ENCODE assay signal across 9 cellular contexts in genomic region chr14:100850841-100851585, GRCh38. TPM values are rescaled to one million over a fixed set of nuclear protein-coding genes. Genes with fewer than 3 reads are reported as not detected.
DNase-seq lines count a peak whose midpoint lies in the region; ATAC-seq and TF ChIP-seq lines count a peak whose summit lies in the region.
"Had no signal": no experiment of that assay in that cellular context is flagged by ENCODE, and none has a peak within 500 bp of the region (broad histone marks: within the 10 kb centered on the region; RNA-seq: fewer than 3 reads in every experiment).

No MANE protein-coding gene starts in this region.

- no peak for TF ChIP-seq EP300 in suprapubic skin (IDR thresholded peaks at IDR 0.05)

- no peak overlapping the region for H4K8ac ChIP-seq in H9 (replicated peaks; ENCODE audit: insufficient read length, low read depth, low read length)

- H3K27me3 ChIP-seq in H9 (ENCODE audit: insufficient read depth, low read length) (no peaks in the 10 kb centered on the region), suprapubic skin (peaks cover 2% of the 10 kb centered on the region)

- H3K14ac ChIP-seq in H9 (ENCODE audit: insufficient read depth, low read length), result no peak overlapping the region

- H2BK15ac ChIP-seq in H9 (ENCODE audit: low read depth, low read length), result no peak overlapping the region

- H4K5ac ChIP-seq in H9 (ENCODE audit: insufficient read length, low read depth, low read length), result no peak overlapping the region

- no peak overlapping the region for H3T11ph ChIP-seq in H9 (ENCODE audit: low read length)

- no peak overlapping the region for H3K27ac Mint-ChIP-seq in H9
- H3K27ac Mint-ChIP-seq in natural killer cell treated with Interleukin-12 subunit alpha and Interleukin-12 subunit beta and Interleukin-15 and Interleukin-18, amount 100 ng/mL, for 72 hours, result no peak overlapping the region

- no peaks in the 10 kb centered on the region for H4K20me1 ChIP-seq in H9 (ENCODE audit: control insufficient read depth, insufficient read depth, insufficient read length)

- H2BK12ac ChIP-seq in H9 (ENCODE audit: insufficient read length, low read depth, low read length), result no peak overlapping the region

- no peak overlapping the region for H3K4me2 ChIP-seq in H9 (ENCODE audit: insufficient read depth, insufficient read length, low read length)

- no peak overlapping the region for H3K4me3 ChIP-seq in suprapubic skin

- no peaks in the 10 kb centered on the region for H3K79me2 ChIP-seq in H9 (ENCODE audit: insufficient read depth, low read length)

- H2AFZ ChIP-seq in H9 (ENCODE audit: low read length), result no peak overlapping the region

- H3K9me3 Mint-ChIP-seq in H9, result no peaks in the 10 kb centered on the region
- H3K9me3 Mint-ChIP-seq in natural killer cell treated with Interleukin-12 subunit alpha and Interleukin-12 subunit beta and Interleukin-15 and Interleukin-18, amount 100 ng/mL, for 72 hours, result no peaks in the 10 kb centered on the region

- no peaks in the 10 kb centered on the region for H3K36me3 Mint-ChIP-seq in H9 (ENCODE audit: insufficient read depth in 1 of 3, low read depth in 3 of 3)
- no peaks in the 10 kb centered on the region for H3K36me3 Mint-ChIP-seq in natural killer cell treated with Interleukin-12 subunit alpha and Interleukin-12 subunit beta and Interleukin-15 and Interleukin-18, amount 100 ng/mL, for 72 hours

- H3K4ac ChIP-seq in H9 (ENCODE audit: low read depth, low read length), result no peak overlapping the region

- H3K23me2 ChIP-seq in H9 (ENCODE audit: insufficient read length, low read depth, low read length, poor library complexity, severe bottlenecking), result no peaks in the 10 kb centered on the region

- no peak overlapping the region for H4K91ac ChIP-seq in H9 (ENCODE audit: insufficient read length, low read depth, low read length)

- H2BK5ac ChIP-seq in H9 (ENCODE audit: insufficient read length, low read length), result no peak overlapping the region

- H3K56ac ChIP-seq in H9 (ENCODE audit: insufficient read length, low read depth, low read length), result no peak overlapping the region

- H3K4me1 Mint-ChIP-seq in H9, result peaks cover 0 to 4% of the 10 kb centered on the region in 2 experiments; a peak in 1 of 4 replicates
- no peaks in the 10 kb centered on the region for H3K4me1 Mint-ChIP-seq in natural killer cell treated with Interleukin-12 subunit alpha and Interleukin-12 subunit beta and Interleukin-15 and Interleukin-18, amount 100 ng/mL, for 72 hours (ENCODE audit: low read depth in 2 of 2)

- no peak overlapping the region for H2AK5ac ChIP-seq in H9 (ENCODE audit: insufficient read length, low read length)

- H3K27ac ChIP-seq in H9 (ENCODE audit: insufficient read length, low read depth, low read length) (no peak overlapping the region), suprapubic skin (no peak overlapping the region)

- H3K23ac ChIP-seq in H9 (ENCODE audit: insufficient read length, low read depth, low read length), result no peak overlapping the region

- WGBS in H9 (ENCODE audit: extremely low coverage, insufficient read length, low lambda C conversion rate), result no CpG with 5 or more reads among the region's 8 CpGs
- WGBS in suprapubic skin, result 60% methylated on average over 1 of the region's 8 CpGs

- H3K27me3 Mint-ChIP-seq in H9 (ENCODE audit: low read depth), result peaks cover 5% of the 10 kb centered on the region
- H3K27me3 Mint-ChIP-seq in natural killer cell treated with Interleukin-12 subunit alpha and Interleukin-12 subunit beta and Interleukin-15 and Interleukin-18, amount 100 ng/mL, for 72 hours, result no peaks in the 10 kb centered on the region

- no peaks in the 10 kb centered on the region for H3K9me3 ChIP-seq in H9 (ENCODE audit: control insufficient read depth, low read depth, low read length)
- no peaks in the 10 kb centered on the region for H3K9me3 ChIP-seq in suprapubic skin

- ATAC-seq in natural killer cell treated with Interleukin-12 subunit alpha and Interleukin-12 subunit beta and Interleukin-15 and Interleukin-18, amount 100 ng/mL, for 72 hours, result peak; percentile 74 to 79

- H2BK120ac ChIP-seq in H9 (ENCODE audit: low read depth, low read length, poor library complexity, severe bottlenecking), result no peak overlapping the region

- no peak overlapping the region for H3K18ac ChIP-seq in H9 (ENCODE audit: insufficient read length, low read depth, low read length)

- H3K9ac ChIP-seq in H9 (ENCODE audit: extremely low read depth, insufficient read length, low read length), result no peak overlapping the region

- TF ChIP-seq POLR2A in suprapubic skin (IDR thresholded peaks at IDR 0.05), result no peak

- no peak overlapping the region for H2BK20ac ChIP-seq in H9 (ENCODE audit: low read depth, low read length, poor library complexity, severe bottlenecking)

- DNase-seq in ELF-1 (ENCODE audit: low read depth, low spot score) (peak; percentile 79), H9 (peak; percentile 79), NCI-H1930 (lab: John Stamatoyannopoulos, UW) (peak; percentile 47 to 50), suprapubic skin (ENCODE audit: low spot score in 2 of 2) (peak in 1 of 2 donors; percentile 84), cerebellum (ENCODE audit: low spot score) (no peak)
- DNase-seq in activated CD4-positive, alpha-beta T cell treated with anti-CD3 and anti-CD28 coated beads, Interleukin-2, amount 50 U/mL, for 24 hours (ENCODE audit: low read depth in 1 of 2, low spot score in 1 of 2), result peak; percentile 66 to 74
- DNase-seq in effector CD8-positive, alpha-beta T cell (lab: John Stamatoyannopoulos, UW), result peak; percentile 69
- DNase-seq in natural killer cell treated with Interleukin-12 subunit alpha and Interleukin-12 subunit beta and Interleukin-15 and Interleukin-18, amount 100 ng/mL, for 72 hours (ENCODE audit: low spot score), result peak; percentile 77

- H3K4me1 ChIP-seq in H9 (ENCODE audit: insufficient read depth, low read length) (no peaks in the 10 kb centered on the region), suprapubic skin (peaks cover 5% of the 10 kb centered on the region)

- no peaks in the 10 kb centered on the region for H3K36me3 ChIP-seq in suprapubic skin

- TF ChIP-seq CTCF in H9 (conservative IDR thresholded peaks at IDR 0.05) (peak; percentile 91), suprapubic skin (IDR thresholded peaks at IDR 0.05) (peak; percentile 68 to 79)

- H3K4me3 Mint-ChIP-seq in H9, result no peak overlapping the region
- no peak overlapping the region for H3K4me3 Mint-ChIP-seq in natural killer cell treated with Interleukin-12 subunit alpha and Interleukin-12 subunit beta and Interleukin-15 and Interleukin-18, amount 100 ng/mL, for 72 hours

- no peaks in the 10 kb centered on the region for H3K79me1 ChIP-seq in H9 (ENCODE audit: insufficient read depth, low read depth, low read length, poor library complexity, severe bottlenecking)

RNA-seq across cellular contexts. Expression of gene MEG3, which starts 25.1 kb away (rescaled TPM):
- 0.52 TPM in 1 of 2 replicates, not detected in the other for total RNA-seq in H9 (2021)
- not detected for total RNA-seq in natural killer cell treated with Interleukin-12 subunit alpha and Interleukin-12 subunit beta and Interleukin-15 and Interleukin-18, amount 100 ng/mL, for 72 hours
- 10 to 100 TPM in 2 of 4 donors, 1 to 10 TPM in 2; 5.0 to 28.9 (median 10.2) TPM for total RNA-seq in suprapubic skin
- 580 TPM for total RNA-seq in cerebellum
- total RNA-seq: T-helper 2 cell treated with Interferon-gamma antibody and Interleukin-4, amounts not matched to agents 100 ng/mL and 5 ng/mL, for 36 hours had no signal

RNA-seq across cellular contexts. Expression of gene RTL1, which starts 52.5 kb away (rescaled TPM):
- total RNA-seq in H9 (2021) (not detected in 2 replicates), suprapubic skin (not detected), cerebellum (under 0.01 TPM)
- not detected for total RNA-seq in natural killer cell treated with Interleukin-12 subunit alpha and Interleukin-12 subunit beta and Interleukin-15 and Interleukin-18, amount 100 ng/mL, for 72 hours
- total RNA-seq: T-helper 2 cell treated with Interferon-gamma antibody and Interleukin-4, amounts not matched to agents 100 ng/mL and 5 ng/mL, for 36 hours had no signal

Comparison
In these comparisons a context has a peak if more than half of its experiments do, and no peak if none do; other contexts are left out.
1. RNA of gene MEG3, which starts 25.1 kb away (total RNA-seq): 580 TPM in cerebellum (single experiment); 5.0 to 28.9 TPM in suprapubic skin, 0.52 TPM in H9 and not detected in natural killer cell treated with Interleukin-12 subunit alpha and Interleukin-12 subunit beta and Interleukin-15 and Interleukin-18, amount 100 ng/mL, for 72 hours; every median in the first group is over 10 times any median in the second.